In the genomic region with DNA sequence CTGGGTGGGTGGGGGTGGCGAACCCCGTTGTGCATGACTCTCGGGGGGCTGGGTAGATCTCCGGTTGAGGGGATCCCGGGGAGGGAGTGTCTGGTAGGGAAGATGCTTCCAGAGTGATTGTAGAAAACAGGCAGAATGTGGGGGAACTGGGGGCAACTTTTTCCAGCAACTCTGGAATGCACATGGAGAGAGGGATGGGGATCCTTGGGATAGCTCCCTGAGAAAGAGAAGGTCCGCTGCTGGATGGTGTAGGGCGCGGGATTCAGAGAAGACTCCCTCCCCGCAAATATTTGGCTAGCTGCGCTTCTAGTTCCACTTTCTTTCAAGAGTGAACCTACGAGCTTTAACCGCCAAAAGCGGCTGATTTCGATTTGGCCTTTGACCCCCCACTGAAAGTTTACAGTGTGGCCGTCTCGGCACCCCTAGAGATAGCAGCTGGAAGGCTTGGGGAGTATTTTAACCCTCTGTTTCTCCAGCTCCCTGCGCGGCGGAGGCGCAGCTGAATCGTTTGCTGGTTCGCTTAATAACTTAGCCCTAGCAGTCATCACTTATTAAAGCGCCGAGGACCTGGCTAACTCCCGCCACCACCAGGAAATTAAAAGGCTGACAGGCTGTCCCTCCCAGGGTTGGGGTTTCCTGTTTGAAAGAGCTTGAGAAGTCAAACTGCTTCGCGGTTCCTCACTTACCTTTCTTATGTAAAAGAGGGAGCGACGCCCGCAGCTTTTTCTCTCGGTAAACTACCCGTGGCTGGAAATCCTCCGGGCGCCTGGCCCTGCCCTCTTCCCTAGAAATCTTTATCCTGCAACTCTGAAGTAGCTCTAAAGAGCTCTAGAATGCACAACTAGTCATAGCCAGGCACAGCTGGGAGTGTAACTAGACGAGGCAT, we compare ENCODE assay signal across 8 cellular contexts. TPM values are rescaled to one million over a fixed set of nuclear protein-coding genes. Genes with fewer than 3 reads are reported as not detected.
A peak's percentile ranks its signal among the peaks of the same experiment; 100 is the strongest.
DNase-seq lines count a peak whose midpoint lies in the region; ATAC-seq, FAIRE-seq and TF ChIP-seq lines count a peak whose summit lies in the region.

No MANE protein-coding gene starts in this region.

- no peak for TF ChIP-seq POLR2A in H1 (IDR thresholded peaks at IDR 0.05; ENCODE audit: control extremely low read depth in 1 of 2, low read depth in 2 of 2, low read length in 2 of 2)

- no peak overlapping the region for H3K56ac ChIP-seq in H1 (replicated peaks; ENCODE audit: insufficient read length, low read depth, low read length)

- H4K8ac ChIP-seq in H1 (ENCODE audit: extremely low read depth, insufficient read depth, low read length): no peak overlapping the region
- peak overlapping the region; percentile 27 for H4K8ac ChIP-seq in mesenchymal stem cell (ENCODE audit: low read length)

- H3K27me3 ChIP-seq in H1 (replicated peaks in 1 of 4; ENCODE audit: control insufficient read depth in 3 of 4, extremely low read depth in 1 of 4, insufficient read depth in 3 of 4, low read length in 3 of 4) (peaks cover 0 to 22% (median 14%) of the 10 kb centered on the region in 4 experiments; a peak in 5 of 7 replicates), mesenchymal stem cell (ENCODE audit: control insufficient read depth in 1 of 2, insufficient read depth in 1 of 2, low read length in 2 of 2) (no peaks in the 10 kb centered on the region)

- H3K18ac ChIP-seq in H1 (ENCODE audit: extremely low read depth, low read length) (peak overlapping the region; percentile 4; the same call in 1 of the 2 replicates), mesenchymal stem cell (ENCODE audit: low read depth in 1 of 2, low read length in 2 of 2) (peak overlapping the region; percentile 73 to 82)

- H3K79me2 ChIP-seq in H1 (ENCODE audit: control insufficient read depth in 1 of 2, insufficient read depth in 2 of 2, low read length in 2 of 2): peaks cover 0 to 13% of the 10 kb centered on the region in 2 experiments; a peak in 2 of 4 replicates

- H3K4me3 Mint-ChIP-seq in CD14-positive monocyte: peak overlapping the region; percentile 77 to 95
- peak overlapping the region; percentile 92 for H3K4me3 Mint-ChIP-seq in activated CD8-positive, alpha-beta T cell treated with anti-CD3 and anti-CD28 coated beads for 36 hours

- peaks cover 2 to 4% of the 10 kb centered on the region in 2 donors for H3K36me3 Mint-ChIP-seq in CD14-positive monocyte
- no peaks in the 10 kb centered on the region for H3K36me3 Mint-ChIP-seq in activated CD8-positive, alpha-beta T cell treated with anti-CD3 and anti-CD28 coated beads for 36 hours (ENCODE audit: low read depth)

- WGBS in H1 (ENCODE audit: extremely low coverage in 1 of 2, insufficient coverage in 1 of 2, insufficient read length in 1 of 2, insufficient replicate concordance in 2 of 2, low coverage in 1 of 2, low lambda C conversion rate in 2 of 2, missing lambda C conversion rate in 1 of 2), 2 experiments: 2% methylated on average over 28 of the region's 35 CpGs; no CpG with 5 or more reads in 1 of the 2 experiments
- WGBS in mesenchymal stem cell: under 1% methylated on average over 26 of the region's 35 CpGs

- FAIRE-seq in H1 (lab: Jason Lieb, UNC): peak; percentile 80

- H4K91ac ChIP-seq in H1 (replicated peaks; ENCODE audit: insufficient read length, low read length) (peak overlapping the region; percentile 11), mesenchymal stem cell (ENCODE audit: low read length) (peak overlapping the region; percentile 30)

- H3K4me2 ChIP-seq in H1 (ENCODE audit: insufficient read depth in 1 of 2, low read depth in 2 of 2, low read length in 2 of 2): peak overlapping the region; percentile 80 to 82
- peak overlapping the region; percentile 44 for H3K4me2 ChIP-seq in mesenchymal stem cell (ENCODE audit: low read length, poor library complexity, severe bottlenecking)

- no peak overlapping the region; the same call in 1 of the 2 replicates for H2BK15ac ChIP-seq in H1 (ENCODE audit: low read length)
- H2BK15ac ChIP-seq in mesenchymal stem cell (ENCODE audit: low read depth, poor library complexity, severe bottlenecking): peak overlapping the region; percentile 54

- ATAC-seq in GM19328 (IDR thresholded peaks at IDR 0.05; ENCODE audit: unreplicated experiment) (peak; percentile 84), HG03439 (IDR thresholded peaks at IDR 0.05; ENCODE audit: unreplicated experiment) (peak; percentile 90)
- ATAC-seq in activated CD8-positive, alpha-beta T cell treated with anti-CD3 and anti-CD28 coated beads for 36 hours: peak; percentile 72

- peaks cover 3 to 16% (median 9%) of the 10 kb centered on the region in 4 experiments; a peak in 5 of 7 replicates for H3K4me1 ChIP-seq in H1 (replicated peaks in 1 of 4; ENCODE audit: control insufficient read depth in 3 of 4, insufficient read depth in 4 of 4, low read length in 3 of 4)
- H3K4me1 ChIP-seq in mesenchymal stem cell (ENCODE audit: control insufficient read depth, insufficient read depth, low read depth, low read length): peaks cover 6% of the 10 kb centered on the region

- H2BK12ac ChIP-seq in H1 (ENCODE audit: low read depth, low read length): peak overlapping the region; percentile 21; the same call in 1 of the 2 replicates
- H2BK12ac ChIP-seq in mesenchymal stem cell (ENCODE audit: low read length in 2 of 2): peak overlapping the region; percentile 56 to 68

- H3K4me1 Mint-ChIP-seq in CD14-positive monocyte: peaks cover 22% of the 10 kb centered on the region
- H3K4me1 Mint-ChIP-seq in activated CD8-positive, alpha-beta T cell treated with anti-CD3 and anti-CD28 coated beads for 36 hours (ENCODE audit: low read depth): peaks cover 7% of the 10 kb centered on the region

- no peak overlapping the region for H3K23ac ChIP-seq in H1 (ENCODE audit: insufficient read length)
- peak overlapping the region in 1 of 2 experiments; percentile 91 for H3K23ac ChIP-seq in mesenchymal stem cell (ENCODE audit: low read length in 2 of 2)

- H2AFZ ChIP-seq in H1 (ENCODE audit: low read length): peak overlapping the region; percentile 54; the same call in 1 of the 2 replicates
- H2AFZ ChIP-seq in mesenchymal stem cell (ENCODE audit: low read depth, low read length): peak overlapping the region; percentile 43

- peaks cover 0 to 5% (median 1%) of the 10 kb centered on the region in 7 donors for H3K9me3 Mint-ChIP-seq in CD14-positive monocyte
- no peaks in the 10 kb centered on the region for H3K9me3 Mint-ChIP-seq in activated CD8-positive, alpha-beta T cell treated with anti-CD3 and anti-CD28 coated beads for 36 hours

- peak; percentile 48 for DNase-seq in CD14-positive monocyte (ENCODE audit: low spot score)
- peak; percentile 82 for DNase-seq in NCI-H748 (lab: John Stamatoyannopoulos, UW; ENCODE audit: unreplicated experiment)
- peak; percentile 75 for DNase-seq in activated CD8-positive, alpha-beta T cell treated with anti-CD3 and anti-CD28 coated beads for 36 hours
- peak; percentile 72 to 75 for DNase-seq in H1 (ENCODE audit: low read depth in 1 of 2, low spot score in 2 of 2)
- DNase-seq in mesenchymal stem cell: peak; percentile 93
- peak; percentile 15 to 21 for DNase-seq in stimulated activated CD8-positive, alpha-beta memory T cell treated with anti-CD3 and anti-CD28 coated beads, Interleukin-15, amount 100 ng/mL, for 4 hours (ENCODE audit: low read depth in 2 of 2)

- peak; percentile 35 to 49; a peak in 3 of 4 replicates for TF ChIP-seq RAD21 in H1 (IDR thresholded peaks at IDR 0.05 in 1 of 2, conservative IDR thresholded peaks at IDR 0.05 in 1 of 2; ENCODE audit: low read depth in 2 of 2, low read length in 2 of 2)

- peak overlapping the region in 4 of 7 donors; percentile 0 to 78 (median 50) for H3K27ac Mint-ChIP-seq in CD14-positive monocyte
- H3K27ac Mint-ChIP-seq in activated CD8-positive, alpha-beta T cell treated with anti-CD3 and anti-CD28 coated beads for 36 hours: peak overlapping the region; percentile 57

- CTCF ChIA-PET in activated CD8-positive, alpha-beta T cell treated with anti-CD3 and anti-CD28 coated beads for 36 hours (lab: Charles Lee): interaction anchor here (0.8 to 3.6 kb wide), 21 partner anchors 9 to 743 kb away, joined by 3 to 58 read pairs (median 4); a partner anchor contains a TSS
- CTCF ChIA-PET in H1 (lab: Charles Lee; ENCODE audit: partially characterized antibody): interaction anchor here (0.7 to 3.6 kb wide), 22 partner anchors 8 to 168 kb away, joined by 3 to 47 read pairs (median 4); a partner anchor contains a TSS

- no peak overlapping the region for H4K5ac ChIP-seq in H1 (ENCODE audit: insufficient read length, low read depth, low read length)

- H2BK5ac ChIP-seq in H1 (ENCODE audit: low read depth, low read length) (peak overlapping the region; percentile 92; the same call in 1 of the 2 replicates), mesenchymal stem cell (ENCODE audit: low read depth, low read length, poor library complexity, severe bottlenecking) (peak overlapping the region; percentile 99)

- H3K4ac ChIP-seq in H1 (replicated peaks; ENCODE audit: insufficient read length, low read depth, low read length) (no peak overlapping the region), mesenchymal stem cell (ENCODE audit: low read depth in 1 of 2, low read length in 2 of 2) (peak overlapping the region; percentile 54 to 60)

- H3K23me2 ChIP-seq in H1 (ENCODE audit: low read depth, low read length): peaks cover 6% of the 10 kb centered on the region; the same call in 1 of the 2 replicates

- H3K27me3 Mint-ChIP-seq in CD14-positive monocyte (ENCODE audit: low read depth in 3 of 3): peaks cover 43 to 55% (median 44%) of the 10 kb centered on the region in 3 donors
- peaks cover 22% of the 10 kb centered on the region for H3K27me3 Mint-ChIP-seq in activated CD8-positive, alpha-beta T cell treated with anti-CD3 and anti-CD28 coated beads for 36 hours

- POLR2A ChIA-PET in activated CD8-positive, alpha-beta T cell treated with anti-CD3 and anti-CD28 coated beads for 36 hours (lab: Charles Lee): interaction anchor here (0.6 to 1.0 kb wide), 3 partner anchors 25 to 1432 kb away, joined by 3 read pairs; no protein-coding TSS in a partner anchor
- POLR2A ChIA-PET in H1 (lab: Charles Lee; ENCODE audit: partially characterized antibody): interaction anchor here (0.7 to 1.7 kb wide), 11 partner anchors 8 to 266 kb away, joined by 3 to 6 read pairs (median 4); no protein-coding TSS in a partner anchor

- no peaks in the 10 kb centered on the region for H3K79me1 ChIP-seq in H1 (ENCODE audit: low read depth, low read length)
- H3K79me1 ChIP-seq in mesenchymal stem cell (replicated peaks; ENCODE audit: low read length, poor library complexity, severe bottlenecking): peaks cover 2% of the 10 kb centered on the region

- peak overlapping the region in 3 of 4 experiments; percentile 39 to 56 (median 46); a peak in 5 of 7 replicates for H3K9ac ChIP-seq in H1 (replicated peaks in 1 of 4; ENCODE audit: extremely low read depth in 1 of 4, low read depth in 3 of 4, low read length in 3 of 4)
- H3K9ac ChIP-seq in mesenchymal stem cell (ENCODE audit: low read length): peak overlapping the region; percentile 99

- H2AK5ac ChIP-seq in H1 (ENCODE audit: low read depth, low read length): no peak overlapping the region
- H2AK5ac ChIP-seq in mesenchymal stem cell (ENCODE audit: low read length, severe bottlenecking): peak overlapping the region; percentile 62

- intact Hi-C loops in CD14-positive monocyte (cut with micrococcal nuclease): no loop called here
- intact Hi-C loops in activated CD8-positive, alpha-beta T cell treated with anti-CD3 and anti-CD28 coated beads for 36 hours (cut with micrococcal nuclease): loop anchor here (5.0 to 10.0 kb wide), 2 partner anchors 145 to 193 kb away; no protein-coding TSS in a partner anchor

- H3K4me3 ChIP-seq in H1 (ENCODE audit: extremely low read depth in 1 of 4, insufficient read depth in 2 of 4, low read depth in 3 of 4, low read length in 4 of 4) (peak overlapping the region; percentile 69 to 87 (median 76)), mesenchymal stem cell (ENCODE audit: insufficient read depth in 1 of 2, low read depth in 1 of 2, low read length in 2 of 2) (peak overlapping the region; percentile 70 to 95)

- H3K27ac ChIP-seq in H1 (ENCODE audit: low read depth, low read length) (no peak overlapping the region; the same call in 1 of the 2 replicates), mesenchymal stem cell (ENCODE audit: low read length, poor library complexity, severe bottlenecking) (peak overlapping the region; percentile 86)

- no peaks in the 10 kb centered on the region for H3K36me3 ChIP-seq in H1 (ENCODE audit: control insufficient read depth in 2 of 4, insufficient read depth in 4 of 4, low read length in 3 of 4)
- H3K36me3 ChIP-seq in mesenchymal stem cell (ENCODE audit: control insufficient read depth in 1 of 2, insufficient read depth in 2 of 2, low read depth in 1 of 2, low read length in 2 of 2): no peaks in the 10 kb centered on the region

- 0 out of 2 replicates have a peak overlapping the region, but pooled peaks have one; percentile 68 for H2BK20ac ChIP-seq in H1 (ENCODE audit: low read length)

- no peak overlapping the region for H3K14ac ChIP-seq in H1 (ENCODE audit: insufficient read length)
- H3K14ac ChIP-seq in mesenchymal stem cell (ENCODE audit: low read length in 2 of 2): peak overlapping the region in 1 of 2 experiments; percentile 89

- no peaks in the 10 kb centered on the region for H3K9me3 ChIP-seq in H1 (ENCODE audit: insufficient read depth in 2 of 2, low read depth in 1 of 2, low read length in 1 of 2)
- no peaks in the 10 kb centered on the region for H3K9me3 ChIP-seq in mesenchymal stem cell (ENCODE audit: control insufficient read depth, low read length)

- no peak for TF ChIP-seq EP300 in H1 (IDR thresholded peaks at IDR 0.05; ENCODE audit: borderline replicate concordance in 1 of 2, low read depth in 2 of 2, low read length in 2 of 2)

- peak overlapping the region; percentile 43 for H2BK120ac ChIP-seq in H1 (replicated peaks; ENCODE audit: low read depth, low read length)
- peak overlapping the region; percentile 56 for H2BK120ac ChIP-seq in mesenchymal stem cell (ENCODE audit: low read depth, low read length)

- peaks cover 2 to 3% of the 10 kb centered on the region in 2 experiments for H4K20me1 ChIP-seq in H1 (replicated peaks in 1 of 2; ENCODE audit: control insufficient read depth in 1 of 2, insufficient read depth in 2 of 2, low read length in 2 of 2)

- TF ChIP-seq CTCF in CD14-positive monocyte (IDR thresholded peaks at IDR 0.05): no peak
- TF ChIP-seq CTCF in activated CD8-positive, alpha-beta T cell treated with anti-CD3 and anti-CD28 coated beads for 36 hours (IDR thresholded peaks at IDR 0.05): peak; percentile 47
- TF ChIP-seq CTCF in H1 (IDR thresholded peaks at IDR 0.05; ENCODE audit: control extremely low read depth in 1 of 3, insufficient read depth in 1 of 3, low read depth in 1 of 3, low read length in 3 of 3): peak; percentile 14 to 28 (median 24)

RNA-seq across cellular contexts. Expression of a gene that starts 1.2 kb away (rescaled TPM):
- polyA plus RNA-seq in CD14-positive monocyte: under 1 TPM in 1 of 2 donors, not detected in 1; 0.08 TPM
- total RNA-seq in activated CD8-positive, alpha-beta T cell treated with anti-CD3 and anti-CD28 coated beads for 36 hours: 1 to 10 TPM; 1.2 to 2.4 TPM
- 22.6 and 26.6 TPM in 2 replicates for total RNA-seq in H1 (2021; fragmentation: NEBNext Ultra II Directional; extraction: Animal tissue kit (Norgen Biotek cat#: 25700))
- polyA plus RNA-seq in H1 (2011; rRNA removed): 5.0 and 5.8 TPM in 2 replicates
- 5.3 TPM for polyA plus RNA-seq in H1 (2011; cell fraction: cytosol; rRNA removed)
- polyA plus RNA-seq in H1 (2011; cell fraction: nucleus; rRNA removed): 10.9 TPM
- polyA plus RNA-seq in H1 (2012, experiment 1 of 2): 5.8 to 10.9 TPM (median 8.2 TPM) in 4 replicates
- polyA plus RNA-seq in H1 (2012, experiment 2 of 2): 1.0 TPM
- 13.5 TPM for polyA plus RNA-seq in H1 (2013, experiment 1 of 2)
- polyA plus RNA-seq in H1 (2013, experiment 2 of 2): 13.5 TPM
- polyA minus RNA-seq in H1 (2011; rRNA and poly(A)+ RNA removed): 21.5 and 23.9 TPM in 2 replicates
- polyA minus RNA-seq in H1 (2011; cell fraction: cytosol; rRNA and poly(A)+ RNA removed): 16.6 TPM
- polyA minus RNA-seq in H1 (2011; cell fraction: nucleus; rRNA and poly(A)+ RNA removed): 44.0 TPM
- 17.0 TPM for polyA plus RNA-seq in mesenchymal stem cell (2013, experiment 1 of 2)
- 17.5 TPM for polyA plus RNA-seq in mesenchymal stem cell (2013, experiment 2 of 2)

Comparison
In these comparisons a context has a peak if more than half of its experiments do, and no peak if none do; other contexts are left out.
1. DNase-seq: peak in every context shown above with its lines; median percentile 93 in mesenchymal stem cell; 82 in NCI-H748; 75 in activated CD8-positive, alpha-beta T cell treated with anti-CD3 and anti-CD28 coated beads for 36 hours; 74 in H1; 48 in CD14-positive monocyte; 18 in stimulated activated CD8-positive, alpha-beta memory T cell treated with anti-CD3 and anti-CD28 coated beads, Interleukin-15, amount 100 ng/mL, for 4 hours.